ENCODE assay signal across 1 cellular context in the genomic region with DNA sequence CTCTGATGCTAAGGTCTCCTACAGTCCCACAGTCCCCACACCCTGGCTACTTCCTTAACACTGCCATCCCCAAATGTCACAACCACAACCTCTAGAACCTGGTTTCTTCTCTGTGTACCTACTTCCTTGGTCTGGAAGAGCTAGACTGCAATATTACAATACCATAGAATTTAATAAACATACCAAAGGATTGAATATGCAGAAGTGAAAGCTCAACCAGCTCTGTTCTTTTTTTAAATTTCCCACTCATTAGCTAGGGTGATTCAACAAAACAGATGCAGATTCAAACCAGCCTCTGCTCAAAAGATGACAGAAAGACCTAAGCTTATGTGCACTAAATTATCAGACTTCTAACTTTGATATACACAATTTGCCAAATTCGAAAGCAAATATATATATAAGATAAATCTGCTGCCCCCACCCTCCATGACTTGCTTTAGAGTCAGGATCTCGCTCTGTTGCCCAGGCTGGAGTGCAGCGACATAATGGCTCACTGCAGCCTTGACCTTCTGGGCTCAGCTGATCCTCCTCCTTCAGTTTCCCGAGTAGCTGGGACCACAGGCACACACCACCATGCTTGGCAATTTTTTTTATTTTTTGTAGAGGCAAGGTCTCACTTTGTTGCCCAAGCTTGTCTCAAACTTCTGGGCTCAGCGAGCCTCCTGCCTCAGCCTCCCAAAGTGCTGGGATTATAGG.
TF ChIP-seq lines count a peak whose summit lies in the region.

No MANE protein-coding gene starts in this region.

TF ChIP-seq in GM12878, 131 proteins besides CTCF, POLR2A, EP300 and RAD21 (continued from another document):
- TF ChIP-seq, protein P1, sequence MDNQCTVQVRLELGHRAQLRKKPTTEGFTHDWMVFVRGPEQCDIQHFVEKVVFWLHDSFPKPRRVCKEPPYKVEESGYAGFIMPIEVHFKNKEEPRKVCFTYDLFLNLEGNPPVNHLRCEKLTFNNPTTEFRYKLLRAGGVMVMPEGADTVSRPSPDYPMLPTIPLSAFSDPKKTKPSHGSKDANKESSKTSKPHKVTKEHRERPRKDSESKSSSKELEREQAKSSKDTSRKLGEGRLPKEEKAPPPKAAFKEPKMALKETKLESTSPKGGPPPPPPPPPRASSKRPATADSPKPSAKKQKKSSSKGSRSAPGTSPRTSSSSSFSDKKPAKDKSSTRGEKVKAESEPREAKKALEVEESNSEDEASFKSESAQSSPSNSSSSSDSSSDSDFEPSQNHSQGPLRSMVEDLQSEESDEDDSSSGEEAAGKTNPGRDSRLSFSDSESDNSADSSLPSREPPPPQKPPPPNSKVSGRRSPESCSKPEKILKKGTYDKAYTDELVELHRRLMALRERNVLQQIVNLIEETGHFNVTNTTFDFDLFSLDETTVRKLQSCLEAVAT (IDR thresholded peaks at IDR 0.05), result no peak
- 0 out of 2 replicates have a peak, but pooled peaks have one; percentile 28 for TF ChIP-seq IKZF1 (conservative IDR thresholded peaks at IDR 0.05)
- TF ChIP-seq IKZF2 (IDR thresholded peaks at IDR 0.05), result peak in 1 of 2 experiments; percentile 37; a peak in 1 of 4 replicates
- TF ChIP-seq JUND (IDR thresholded peaks at IDR 0.05; ENCODE audit: low read depth, low read length), result no peak
- TF ChIP-seq SMARCA5 (IDR thresholded peaks at IDR 0.05), result no peak
- TF ChIP-seq E2F4 (IDR thresholded peaks at IDR 0.05; ENCODE audit: low read depth, low read length), result peak; percentile 67; the same call in 1 of the 2 replicates
- TF ChIP-seq RCOR1 (conservative IDR thresholded peaks at IDR 0.05; ENCODE audit: low read depth, low read length), result no peak
- TF ChIP-seq HSF1 (IDR thresholded peaks at IDR 0.05; ENCODE audit: low read depth, low read length), result no peak
- no peak for TF ChIP-seq EZH2 (IDR thresholded peaks at IDR 0.05; ENCODE audit: borderline replicate concordance, control insufficient read depth, low read depth, low read length)
- TF ChIP-seq, protein P2, sequence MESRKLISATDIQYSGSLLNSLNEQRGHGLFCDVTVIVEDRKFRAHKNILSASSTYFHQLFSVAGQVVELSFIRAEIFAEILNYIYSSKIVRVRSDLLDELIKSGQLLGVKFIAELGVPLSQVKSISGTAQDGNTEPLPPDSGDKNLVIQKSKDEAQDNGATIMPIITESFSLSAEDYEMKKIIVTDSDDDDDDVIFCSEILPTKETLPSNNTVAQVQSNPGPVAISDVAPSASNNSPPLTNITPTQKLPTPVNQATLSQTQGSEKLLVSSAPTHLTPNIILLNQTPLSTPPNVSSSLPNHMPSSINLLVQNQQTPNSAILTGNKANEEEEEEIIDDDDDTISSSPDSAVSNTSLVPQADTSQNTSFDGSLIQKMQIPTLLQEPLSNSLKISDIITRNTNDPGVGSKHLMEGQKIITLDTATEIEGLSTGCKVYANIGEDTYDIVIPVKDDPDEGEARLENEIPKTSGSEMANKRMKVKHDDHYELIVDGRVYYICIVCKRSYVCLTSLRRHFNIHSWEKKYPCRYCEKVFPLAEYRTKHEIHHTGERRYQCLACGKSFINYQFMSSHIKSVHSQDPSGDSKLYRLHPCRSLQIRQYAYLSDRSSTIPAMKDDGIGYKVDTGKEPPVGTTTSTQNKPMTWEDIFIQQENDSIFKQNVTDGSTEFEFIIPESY (IDR thresholded peaks at IDR 0.05), result no peak
- TF ChIP-seq, protein P3, sequence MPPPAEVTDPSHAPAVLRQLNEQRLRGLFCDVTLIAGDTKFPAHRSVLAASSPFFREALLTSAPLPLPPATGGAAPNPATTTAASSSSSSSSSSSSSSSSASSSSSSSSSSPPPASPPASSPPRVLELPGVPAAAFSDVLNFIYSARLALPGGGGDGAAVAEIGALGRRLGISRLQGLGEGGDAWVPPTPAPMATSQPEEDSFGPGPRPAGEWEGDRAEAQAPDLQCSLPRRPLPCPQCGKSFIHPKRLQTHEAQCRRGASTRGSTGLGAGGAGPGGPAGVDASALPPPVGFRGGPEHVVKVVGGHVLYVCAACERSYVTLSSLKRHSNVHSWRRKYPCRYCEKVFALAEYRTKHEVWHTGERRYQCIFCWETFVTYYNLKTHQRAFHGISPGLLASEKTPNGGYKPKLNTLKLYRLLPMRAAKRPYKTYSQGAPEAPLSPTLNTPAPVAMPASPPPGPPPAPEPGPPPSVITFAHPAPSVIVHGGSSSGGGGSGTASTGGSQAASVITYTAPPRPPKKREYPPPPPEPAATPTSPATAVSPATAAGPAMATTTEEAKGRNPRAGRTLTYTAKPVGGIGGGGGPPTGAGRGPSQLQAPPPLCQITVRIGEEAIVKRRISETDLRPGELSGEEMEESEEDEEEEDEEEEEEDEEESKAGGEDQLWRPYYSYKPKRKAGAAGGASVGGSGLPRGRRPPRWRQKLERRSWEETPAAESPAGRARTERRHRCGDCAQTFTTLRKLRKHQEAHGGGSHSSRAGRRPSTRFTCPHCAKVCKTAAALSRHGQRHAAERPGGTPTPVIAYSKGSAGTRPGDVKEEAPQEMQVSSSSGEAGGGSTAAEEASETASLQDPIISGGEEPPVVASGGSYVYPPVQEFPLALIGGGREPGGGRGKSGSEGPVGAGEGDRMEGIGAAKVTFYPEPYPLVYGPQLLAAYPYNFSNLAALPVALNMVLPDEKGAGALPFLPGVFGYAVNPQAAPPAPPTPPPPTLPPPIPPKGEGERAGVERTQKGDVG (CRISPR knock-in tag; IDR thresholded peaks at IDR 0.05), result no peak
- TF ChIP-seq CHD4 (IDR thresholded peaks at IDR 0.05), result no peak
- peak; percentile 53; the same call in 1 of the 2 replicates for TF ChIP-seq MTA2 (IDR thresholded peaks at IDR 0.05; ENCODE audit: low read depth)
- no peak for TF ChIP-seq PAX8 (IDR thresholded peaks at IDR 0.05)
